ENCODE assay signal across 9 cellular contexts in genomic region chr21:42469726-42470125, GRCh38. TPM values are rescaled to one million over a fixed set of nuclear protein-coding genes. Genes with fewer than 3 reads are reported as not detected.
"Had no signal": no experiment of that assay in that cellular context is flagged by ENCODE, and none has a peak within 500 bp of the region (broad histone marks: within the 10 kb centered on the region; RNA-seq: fewer than 3 reads in every experiment).

No MANE protein-coding gene starts in this region.

RNA-seq across cellular contexts. Expression of gene RSPH1, which starts 26.3 kb away (rescaled TPM):
- total RNA-seq: endothelial cell of umbilical vein, fibroblast of lung, left cardiac atrium, lung microvascular endothelial cell, osteoblast, right atrium auricular region, skeletal muscle tissue, vagina had no signal
- polyA plus RNA-seq: fibroblast of lung; naive thymus-derived CD4-positive, alpha-beta T cell had no signal
